ENCODE assay signal across 27 cellular contexts in genomic region chr7:45075871-45076796, GRCh38. TPM values are rescaled to one million over a fixed set of nuclear protein-coding genes. Genes with fewer than 3 reads are reported as not detected.
DNase-seq lines count a peak whose midpoint lies in the region; ATAC-seq, FAIRE-seq and TF ChIP-seq lines count a peak whose summit lies in the region.
"Had no signal": no experiment of that assay in that cellular context is flagged by ENCODE, and none has a peak within 500 bp of the region (broad histone marks: within the 10 kb centered on the region; RNA-seq: fewer than 3 reads in every experiment).

No MANE protein-coding gene starts in this region.

- H3K9me3 Mint-ChIP-seq in activated CD8-positive, alpha-beta T cell treated with anti-CD3 and anti-CD28 coated beads for 36 hours, result no peaks in the 10 kb centered on the region
- H3K9me3 Mint-ChIP-seq in activated CD8-positive, alpha-beta T cell treated with anti-CD3 and anti-CD28 coated beads, Interleukin-2, amount 10 ng/mL, durations not matched to agents 7 days and 5 days (ENCODE audit: insufficient read depth), result no peaks in the 10 kb centered on the region
- H3K9me3 Mint-ChIP-seq in activated CD4-positive, alpha-beta T cell treated with anti-CD3 and anti-CD28 coated beads, Interleukin-2, amount 10 ng/mL, durations not matched to agents 24 days and 14 days, result no peaks in the 10 kb centered on the region
- H3K9me3 Mint-ChIP-seq: naive thymus-derived CD8-positive, alpha-beta T cell; stimulated activated memory B cell treated with anti-CD40 and anti-IgM and Interleukin-4, amounts not matched to agents 10 μg/mL and 1 μg/mL and 100 μg/mL, for 72 hours; type B pancreatic cell had no signal

- H3K36me3 ChIP-seq in H7 (replicated peaks; ENCODE audit: control insufficient read depth, insufficient read depth, low read length) (no peaks in the 10 kb centered on the region; the same call in none of the 2 replicates), endothelial cell of umbilical vein (ENCODE audit: control insufficient read depth in 2 of 2, extremely low read depth in 1 of 2, insufficient read depth in 2 of 2, low read length in 2 of 2) (peaks cover 4 to 40% of the 10 kb centered on the region in 2 experiments), neuronal stem cell (replicated peaks in 1 of 2; ENCODE audit: control insufficient read depth in 2 of 2, insufficient read depth in 2 of 2, low read length in 2 of 2) (peaks cover 41 to 67% of the 10 kb centered on the region in 2 donors)
- H3K36me3 ChIP-seq: ovary had no signal

- no peak overlapping the region for H2BK12ac ChIP-seq in neuronal stem cell (ENCODE audit: low read length)

- peak overlapping the region; percentile 83 for H2BK5ac ChIP-seq in neuronal stem cell (ENCODE audit: low read length)

- no peak overlapping the region for H3K14ac ChIP-seq in neuronal stem cell (ENCODE audit: low read length)

- POLR2A ChIA-PET in activated CD8-positive, alpha-beta T cell treated with anti-CD3 and anti-CD28 coated beads for 36 hours (lab: Charles Lee), result interaction anchor here (0.7 to 1.1 kb wide), 2 partner anchors 49 to 96 kb away, joined by 3 to 4 read pairs; no protein-coding TSS in a partner anchor
- POLR2A ChIA-PET in activated CD8-positive, alpha-beta T cell treated with anti-CD3 and anti-CD28 coated beads, Interleukin-2, amount 10 ng/mL, durations not matched to agents 7 days and 5 days (lab: Charles Lee), result no interaction called here
- POLR2A ChIA-PET in endothelial cell of umbilical vein (lab: Charles Lee), result no interaction called here

- no peak for TF ChIP-seq CTCF in activated CD8-positive, alpha-beta T cell treated with anti-CD3 and anti-CD28 coated beads for 36 hours (IDR thresholded peaks at IDR 0.05)
- no peak for TF ChIP-seq CTCF in endothelial cell of umbilical vein (IDR thresholded peaks at IDR 0.05; ENCODE audit: extremely low read depth in 1 of 2, insufficient read depth in 1 of 2, low read depth in 1 of 2, low read length in 2 of 2)

- no peak overlapping the region for H3K4me3 Mint-ChIP-seq in activated CD8-positive, alpha-beta T cell treated with anti-CD3 and anti-CD28 coated beads for 36 hours
- no peak overlapping the region for H3K4me3 Mint-ChIP-seq in activated CD8-positive, alpha-beta T cell treated with anti-CD3 and anti-CD28 coated beads, Interleukin-2, amount 10 ng/mL, durations not matched to agents 7 days and 5 days
- no peak overlapping the region for H3K4me3 Mint-ChIP-seq in activated CD4-positive, alpha-beta T cell treated with anti-CD3 and anti-CD28 coated beads, Interleukin-2, amount 10 ng/mL, durations not matched to agents 24 days and 14 days
- H3K4me3 Mint-ChIP-seq: stimulated activated memory B cell treated with anti-CD40 and anti-IgM and Interleukin-4, amounts not matched to agents 10 μg/mL and 1 μg/mL and 100 μg/mL, for 72 hours; type B pancreatic cell had no signal

- intact Hi-C loops in activated CD8-positive, alpha-beta T cell treated with anti-CD3 and anti-CD28 coated beads for 36 hours (cut with micrococcal nuclease), result no loop called here
- intact Hi-C loops in endothelial cell of umbilical vein (cut with micrococcal nuclease), result loop anchor here (5.0 kb wide), 1 partner anchor 104 kb away; no protein-coding TSS in a partner anchor
- intact Hi-C loops in activated CD4-positive, alpha-beta T cell treated with anti-CD3 and anti-CD28 coated beads, Interleukin-2, amount 10 ng/mL, durations not matched to agents 24 days and 14 days (cut with micrococcal nuclease), result no loop called here

- no peak overlapping the region for H2BK120ac ChIP-seq in neuronal stem cell (ENCODE audit: low read depth, low read length)

- no peak for ATAC-seq in activated CD8-positive, alpha-beta T cell treated with anti-CD3 and anti-CD28 coated beads for 36 hours
- ATAC-seq in activated CD8-positive, alpha-beta T cell treated with anti-CD3 and anti-CD28 coated beads, Interleukin-2, amount 10 ng/mL, durations not matched to agents 7 days and 5 days, result no peak
- no peak for ATAC-seq in GM18868 (IDR thresholded peaks at IDR 0.05; ENCODE audit: unreplicated experiment)
- ATAC-seq: stimulated activated memory B cell treated with anti-CD40 and anti-IgM and Interleukin-4, amounts not matched to agents 10 μg/mL and 1 μg/mL and 100 μg/mL, for 72 hours had no signal

- DNase-seq in activated CD8-positive, alpha-beta T cell treated with anti-CD3 and anti-CD28 coated beads for 36 hours, result no peak
- no peak for DNase-seq in activated CD8-positive, alpha-beta T cell treated with anti-CD3 and anti-CD28 coated beads, Interleukin-2, amount 10 ng/mL, durations not matched to agents 7 days and 5 days
- DNase-seq in H7, result peak; percentile 39
- DNase-seq in endothelial cell of umbilical vein (ENCODE audit: low read depth, low spot score), result no peak
- no peak for DNase-seq in neuronal stem cell (ENCODE audit: low spot score)
- DNase-seq in stimulated activated CD4-positive, alpha-beta T cell treated with anti-CD3 and anti-CD28 coated beads, Interleukin-4, amount 100 ng/mL, for 24 hours, result no peak
- DNase-seq in activated CD4-positive, alpha-beta T cell treated with anti-CD3 and anti-CD28 coated beads, Interleukin-2, amount 10 ng/mL, durations not matched to agents 24 days and 14 days, result no peak
- DNase-seq: activated CD4-positive, alpha-beta T cell treated with anti-CD3 and anti-CD28 coated beads for 48 hours; activated T-cell treated with anti-CD3 and anti-CD28 coated beads, Interleukin-2, amount 50 U/mL, for 1 hour; amniotic stem cell; brain microvascular endothelial cell; COR-L47; DMS53; naive thymus-derived CD8-positive, alpha-beta T cell; NCI-H146; NCI-H2107; NCI-H446; NCI-H774; ovary; SJCRH30 had no signal

- H2AK5ac ChIP-seq in neuronal stem cell (ENCODE audit: low read depth, low read length), result no peak overlapping the region

- peak overlapping the region; percentile 25 for H3K23ac ChIP-seq in neuronal stem cell (ENCODE audit: low read depth, low read length, poor library complexity)

- H4K20me1 ChIP-seq in endothelial cell of umbilical vein (replicated peaks; ENCODE audit: control insufficient read depth, extremely low read depth, insufficient read depth, low read length), result no peaks in the 10 kb centered on the region

- no peak for TF ChIP-seq POLR2A in endothelial cell of umbilical vein (IDR thresholded peaks at IDR 0.05; ENCODE audit: low read depth, low read length)

- H3K4me2 ChIP-seq in endothelial cell of umbilical vein (ENCODE audit: insufficient read depth, low read length) (no peak overlapping the region), neuronal stem cell (ENCODE audit: insufficient read depth, low read length, poor library complexity, severe bottlenecking) (no peak overlapping the region)

- FAIRE-seq in endothelial cell of umbilical vein (lab: Jason Lieb, UNC), result no peak
- FAIRE-seq: GM12892, islet of Langerhans had no signal

- no CpG with 5 or more reads among the region's 35 CpGs for WGBS in neuronal stem cell (ENCODE audit: extremely low coverage in 2 of 2, insufficient read length in 2 of 2, insufficient replicate concordance in 1 of 2), 2 donors

- no peaks in the 10 kb centered on the region for H3K4me1 ChIP-seq in endothelial cell of umbilical vein (ENCODE audit: control insufficient read depth, extremely low read depth, insufficient read depth, low read length)
- H3K4me1 ChIP-seq in neuronal stem cell (ENCODE audit: control insufficient read depth in 2 of 2, insufficient read depth in 1 of 2, low read depth in 1 of 2, low read length in 2 of 2), result no peaks in the 10 kb centered on the region
- H3K4me1 ChIP-seq: HAP-1 had no signal

- H3K9me3 ChIP-seq in endothelial cell of umbilical vein (replicated peaks; ENCODE audit: control insufficient read depth, insufficient read depth, low read length) (no peaks in the 10 kb centered on the region), neuronal stem cell (replicated peaks in 1 of 2; ENCODE audit: control insufficient read depth in 2 of 2, insufficient read depth in 1 of 2, low read depth in 1 of 2, low read length in 2 of 2) (peaks cover 0 to 2% of the 10 kb centered on the region in 2 donors)
- H3K9me3 ChIP-seq: HAP-1, ovary, SJCRH30 had no signal

- H3K9ac ChIP-seq in endothelial cell of umbilical vein (replicated peaks; ENCODE audit: extremely low read depth, insufficient read depth, low read length), result no peak overlapping the region
- H3K9ac ChIP-seq in neuronal stem cell (ENCODE audit: low read depth, low read length, poor library complexity), result no peak overlapping the region

- H3K27ac ChIP-seq in endothelial cell of umbilical vein (ENCODE audit: insufficient read depth, low read depth, low read length) (no peak overlapping the region), neuronal stem cell (replicated peaks; ENCODE audit: low read length) (no peak overlapping the region)
- H3K27ac ChIP-seq: 22Rv1, brain microvascular endothelial cell, ovary, SJCRH30 had no signal

- no peak overlapping the region for H3K18ac ChIP-seq in neuronal stem cell (ENCODE audit: low read length)

- H2AFZ ChIP-seq in endothelial cell of umbilical vein (ENCODE audit: low read depth, low read length) (no peak overlapping the region), neuronal stem cell (ENCODE audit: low read length) (no peak overlapping the region)

- no peaks in the 10 kb centered on the region for H3K9me1 ChIP-seq in endothelial cell of umbilical vein (replicated peaks; ENCODE audit: control insufficient read depth, extremely low read depth, insufficient read depth, low read length)

- peak overlapping the region; percentile 15 for H3K27ac Mint-ChIP-seq in activated CD8-positive, alpha-beta T cell treated with anti-CD3 and anti-CD28 coated beads for 36 hours
- no peak overlapping the region for H3K27ac Mint-ChIP-seq in activated CD8-positive, alpha-beta T cell treated with anti-CD3 and anti-CD28 coated beads, Interleukin-2, amount 10 ng/mL, durations not matched to agents 7 days and 5 days
- no peak overlapping the region for H3K27ac Mint-ChIP-seq in activated CD4-positive, alpha-beta T cell treated with anti-CD3 and anti-CD28 coated beads, Interleukin-2, amount 10 ng/mL, durations not matched to agents 24 days and 14 days
- H3K27ac Mint-ChIP-seq: type B pancreatic cell had no signal

- peaks cover 11% of the 10 kb centered on the region for H3K79me1 ChIP-seq in neuronal stem cell (ENCODE audit: low read depth, low read length)

- H4K8ac ChIP-seq in neuronal stem cell (ENCODE audit: low read depth, low read length), result no peak overlapping the region

- H3K27me3 ChIP-seq in H7 (ENCODE audit: control insufficient read depth, insufficient read depth, low read length) (no peaks in the 10 kb centered on the region), endothelial cell of umbilical vein (ENCODE audit: control insufficient read depth in 2 of 2, insufficient read depth in 2 of 2, low read length in 2 of 2) (no peaks in the 10 kb centered on the region), neuronal stem cell (ENCODE audit: control insufficient read depth in 3 of 3, insufficient read depth in 3 of 3, low read depth in 1 of 3, low read length in 3 of 3) (no peaks in the 10 kb centered on the region)
- H3K27me3 ChIP-seq: brain microvascular endothelial cell, ovary, SJCRH30 had no signal

- peaks cover 22% of the 10 kb centered on the region for H3K36me3 Mint-ChIP-seq in activated CD8-positive, alpha-beta T cell treated with anti-CD3 and anti-CD28 coated beads for 36 hours (ENCODE audit: low read depth)
- peaks cover 45% of the 10 kb centered on the region for H3K36me3 Mint-ChIP-seq in activated CD8-positive, alpha-beta T cell treated with anti-CD3 and anti-CD28 coated beads, Interleukin-2, amount 10 ng/mL, durations not matched to agents 7 days and 5 days (ENCODE audit: low read depth)
- H3K36me3 Mint-ChIP-seq in activated CD4-positive, alpha-beta T cell treated with anti-CD3 and anti-CD28 coated beads, Interleukin-2, amount 10 ng/mL, durations not matched to agents 24 days and 14 days (ENCODE audit: low read depth), result peaks cover 45% of the 10 kb centered on the region

- CTCF ChIA-PET in activated CD8-positive, alpha-beta T cell treated with anti-CD3 and anti-CD28 coated beads for 36 hours (lab: Charles Lee), result no interaction called here
- CTCF ChIA-PET in activated CD8-positive, alpha-beta T cell treated with anti-CD3 and anti-CD28 coated beads, Interleukin-2, amount 10 ng/mL, durations not matched to agents 7 days and 5 days (lab: Charles Lee), result no interaction called here
- CTCF ChIA-PET in endothelial cell of umbilical vein (lab: Charles Lee), result interaction anchor here (1.0 kb wide), 1 partner anchor 102 kb away, joined by 3 read pairs; no protein-coding TSS in a partner anchor

- H2BK15ac ChIP-seq in neuronal stem cell (ENCODE audit: low read length), result no peak overlapping the region

- H3K27me3 Mint-ChIP-seq in activated CD8-positive, alpha-beta T cell treated with anti-CD3 and anti-CD28 coated beads for 36 hours, result no peaks in the 10 kb centered on the region
- H3K27me3 Mint-ChIP-seq in activated CD8-positive, alpha-beta T cell treated with anti-CD3 and anti-CD28 coated beads, Interleukin-2, amount 10 ng/mL, durations not matched to agents 7 days and 5 days (ENCODE audit: low read depth), result no peaks in the 10 kb centered on the region
- no peaks in the 10 kb centered on the region for H3K27me3 Mint-ChIP-seq in activated CD4-positive, alpha-beta T cell treated with anti-CD3 and anti-CD28 coated beads, Interleukin-2, amount 10 ng/mL, durations not matched to agents 24 days and 14 days
- H3K27me3 Mint-ChIP-seq: naive thymus-derived CD8-positive, alpha-beta T cell; stimulated activated memory B cell treated with anti-CD40 and anti-IgM and Interleukin-4, amounts not matched to agents 10 μg/mL and 1 μg/mL and 100 μg/mL, for 72 hours; type B pancreatic cell had no signal

- H3K79me2 ChIP-seq in endothelial cell of umbilical vein (ENCODE audit: control insufficient read depth, insufficient read depth, low read length), result no peaks in the 10 kb centered on the region

- no peak overlapping the region for H3K4ac ChIP-seq in neuronal stem cell (ENCODE audit: low read length)

- dilution Hi-C loops in endothelial cell of umbilical vein (cut with MboI; ENCODE audit: extremely low pct_ligation_motif_present, low sequenced_read_pairs), result no loop called here

- BruUV-seq in endothelial cell of umbilical vein (replicated peaks; lab: Mats Ljungman, UMichigan), result TSS peak; percentile 58

- H4K91ac ChIP-seq in neuronal stem cell (ENCODE audit: low read depth, low read length, poor library complexity), result no peak overlapping the region

- peaks cover 2% of the 10 kb centered on the region for H3K4me1 Mint-ChIP-seq in activated CD8-positive, alpha-beta T cell treated with anti-CD3 and anti-CD28 coated beads for 36 hours (ENCODE audit: low read depth)
- peaks cover 6% of the 10 kb centered on the region for H3K4me1 Mint-ChIP-seq in activated CD8-positive, alpha-beta T cell treated with anti-CD3 and anti-CD28 coated beads, Interleukin-2, amount 10 ng/mL, durations not matched to agents 7 days and 5 days (ENCODE audit: low read depth)
- peaks cover 10% of the 10 kb centered on the region for H3K4me1 Mint-ChIP-seq in activated CD4-positive, alpha-beta T cell treated with anti-CD3 and anti-CD28 coated beads, Interleukin-2, amount 10 ng/mL, durations not matched to agents 24 days and 14 days

- no peak overlapping the region for H3K4me3 ChIP-seq in H7 (ENCODE audit: insufficient read depth, low read depth, low read length)
- H3K4me3 ChIP-seq in endothelial cell of umbilical vein (replicated peaks in 1 of 3; ENCODE audit: insufficient read depth in 1 of 3, low read depth in 1 of 3, low read length in 3 of 3), result no peak overlapping the region
- no peak overlapping the region for H3K4me3 ChIP-seq in neuronal stem cell (ENCODE audit: low read length in 2 of 2)
- H3K4me3 ChIP-seq: HAP-1, ovary, SJCRH30 had no signal

RNA-seq across cellular contexts. Expression of gene NACAD, which starts 12.6 kb away (rescaled TPM):
- under 1 TPM; 0.31 to 0.50 TPM for total RNA-seq in activated CD8-positive, alpha-beta T cell treated with anti-CD3 and anti-CD28 coated beads for 36 hours
- total RNA-seq in activated CD8-positive, alpha-beta T cell treated with anti-CD3 and anti-CD28 coated beads, Interleukin-2, amount 10 ng/mL, durations not matched to agents 7 days and 5 days, result under 1 TPM; 0.05 to 0.16 TPM
- total RNA-seq in H7 (2014; rRNA removed; shearing (Covaris generic)), result 1.5 and 1.7 TPM in 2 replicates
- 4.3 and 6.6 TPM in 2 replicates for total RNA-seq in endothelial cell of umbilical vein
- polyA plus RNA-seq in endothelial cell of umbilical vein, result 1.4 and 1.5 TPM in 2 replicates
- 0.77 and 1.2 TPM in 2 replicates for polyA plus RNA-seq in endothelial cell of umbilical vein (2011; cell fraction: cytosol; rRNA removed)
- polyA plus RNA-seq in endothelial cell of umbilical vein (2011; cell fraction: nucleus; rRNA removed), result 1.2 and 1.4 TPM in 2 replicates
- polyA plus RNA-seq in endothelial cell of umbilical vein (2012), result 1.7 and 7.8 TPM in 2 replicates
- 0.64 and 1.2 TPM in 2 replicates for polyA minus RNA-seq in endothelial cell of umbilical vein
- 0.20 TPM for polyA minus RNA-seq in endothelial cell of umbilical vein (2011; cell fraction: cytosol; rRNA and poly(A)+ RNA removed)
- polyA minus RNA-seq in endothelial cell of umbilical vein (2011; cell fraction: nucleus; rRNA and poly(A)+ RNA removed), result 0.96 and 1.2 TPM in 2 replicates
- 3.5 TPM for polyA plus RNA-seq in neuronal stem cell (2013, experiment 1 of 2)
- polyA plus RNA-seq in neuronal stem cell (2013, experiment 2 of 2), result 3.6 TPM
- 0.09 and 0.31 TPM in 2 replicates for total RNA-seq in activated CD4-positive, alpha-beta T cell treated with anti-CD3 and anti-CD28 coated beads, Interleukin-2, amount 10 ng/mL, durations not matched to agents 24 days and 14 days

RNA-seq across cellular contexts. Expression of gene TBRG4, which starts 35.4 kb away (rescaled TPM):
- 100 to 1,000 TPM; 197 TPM for total RNA-seq in activated CD8-positive, alpha-beta T cell treated with anti-CD3 and anti-CD28 coated beads for 36 hours
- 100 to 1,000 TPM; 133 to 137 TPM for total RNA-seq in activated CD8-positive, alpha-beta T cell treated with anti-CD3 and anti-CD28 coated beads, Interleukin-2, amount 10 ng/mL, durations not matched to agents 7 days and 5 days
- total RNA-seq in H7 (2014; rRNA removed; shearing (Covaris generic)), result 234 and 238 TPM in 2 replicates
- total RNA-seq in endothelial cell of umbilical vein, result 56.7 and 63.4 TPM in 2 replicates
- polyA plus RNA-seq in endothelial cell of umbilical vein, result 43.7 and 44.5 TPM in 2 replicates
- polyA plus RNA-seq in endothelial cell of umbilical vein (2011; cell fraction: cytosol; rRNA removed), result 39.4 and 42.7 TPM in 2 replicates
- polyA plus RNA-seq in endothelial cell of umbilical vein (2011; cell fraction: nucleus; rRNA removed), result 102 and 118 TPM in 2 replicates
- polyA plus RNA-seq in endothelial cell of umbilical vein (2012), result 45.6 and 60.1 TPM in 2 replicates
- 54.9 and 62.6 TPM in 2 replicates for polyA minus RNA-seq in endothelial cell of umbilical vein
- polyA minus RNA-seq in endothelial cell of umbilical vein (2011; cell fraction: cytosol; rRNA and poly(A)+ RNA removed), result 108 TPM
- 77.4 TPM in 2 replicates for polyA minus RNA-seq in endothelial cell of umbilical vein (2011; cell fraction: nucleus; rRNA and poly(A)+ RNA removed)
- 46.9 TPM for polyA plus RNA-seq in neuronal stem cell (2013, experiment 1 of 2)
- 46.7 TPM for polyA plus RNA-seq in neuronal stem cell (2013, experiment 2 of 2)
- total RNA-seq in activated CD4-positive, alpha-beta T cell treated with anti-CD3 and anti-CD28 coated beads, Interleukin-2, amount 10 ng/mL, durations not matched to agents 24 days and 14 days, result 192 and 198 TPM in 2 replicates
